8 cellular contexts compared by ENCODE assay signal in genomic region chr19:48644839-48645651, GRCh38. TPM values are rescaled to one million over a fixed set of nuclear protein-coding genes. Genes with fewer than 3 reads are reported as not detected.
DNase-seq lines count a peak whose midpoint lies in the region; ATAC-seq and TF ChIP-seq lines count a peak whose summit lies in the region.

No MANE protein-coding gene starts in this region.

- H3K27ac Mint-ChIP-seq in CD4-positive, alpha-beta T cell = peak overlapping the region; percentile 91
- peak overlapping the region; percentile 76 for H3K27ac Mint-ChIP-seq in activated CD8-positive, alpha-beta T cell treated with anti-CD3 and anti-CD28 coated beads, Interleukin-2, amount 10 ng/mL, durations not matched to agents 7 days and 5 days
- peak overlapping the region; percentile 93 for H3K27ac Mint-ChIP-seq in memory B cell

- H3K9me3 ChIP-seq in CD4-positive, alpha-beta T cell (ENCODE audit: control insufficient read depth, low read length) = no peaks in the 10 kb centered on the region

- H3K27me3 ChIP-seq in CD4-positive, alpha-beta T cell (ENCODE audit: control insufficient read depth, insufficient read depth, low read length) = no peaks in the 10 kb centered on the region

- POLR2A ChIA-PET in CD4-positive, alpha-beta T cell (lab: Charles Lee) = interaction anchor here (0.5 to 2.4 kb wide), 20 partner anchors 8 to 348 kb away, joined by 3 to 43 read pairs (median 6); partner anchors contain the start of genes DBP, GYS1, RPL18 and RUVBL2
- POLR2A ChIA-PET in activated CD8-positive, alpha-beta T cell treated with anti-CD3 and anti-CD28 coated beads, Interleukin-2, amount 10 ng/mL, durations not matched to agents 7 days and 5 days (lab: Charles Lee) = interaction anchor here (0.7 to 1.9 kb wide), 5 partner anchors 8 to 309 kb away, joined by 3 to 9 read pairs (median 4); partner anchors contain the start of genes BAX, DBP, PPP1R15A and RPL18

- H3K27ac ChIP-seq in CD4-positive, alpha-beta T cell (ENCODE audit: low read depth, low read length) = peak overlapping the region; percentile 96

- TF ChIP-seq CTCF in CD4-positive, alpha-beta T cell (IDR thresholded peaks at IDR 0.05) = no peak

- peak overlapping the region; percentile 85 for H3K4me3 Mint-ChIP-seq in CD4-positive, alpha-beta T cell
- peak overlapping the region; percentile 79 for H3K4me3 Mint-ChIP-seq in activated CD8-positive, alpha-beta T cell treated with anti-CD3 and anti-CD28 coated beads, Interleukin-2, amount 10 ng/mL, durations not matched to agents 7 days and 5 days
- peak overlapping the region; percentile 97 for H3K4me3 Mint-ChIP-seq in memory B cell

- CTCF ChIA-PET in CD4-positive, alpha-beta T cell (lab: Charles Lee) = interaction anchor here (0.6 to 2.4 kb wide), 9 partner anchors 8 to 240 kb away, joined by 3 to 19 read pairs (median 6); partner anchors contain the start of genes DBP and RPL18
- CTCF ChIA-PET in activated CD8-positive, alpha-beta T cell treated with anti-CD3 and anti-CD28 coated beads, Interleukin-2, amount 10 ng/mL, durations not matched to agents 7 days and 5 days (lab: Charles Lee) = interaction anchor here (0.6 to 3.0 kb wide), 23 partner anchors 11 to 348 kb away, joined by 3 to 36 read pairs (median 6); partner anchors contain the start of genes GYS1, HSD17B14 and RUVBL2

- no peaks in the 10 kb centered on the region for H3K27me3 Mint-ChIP-seq in CD4-positive, alpha-beta T cell
- no peaks in the 10 kb centered on the region for H3K27me3 Mint-ChIP-seq in activated CD8-positive, alpha-beta T cell treated with anti-CD3 and anti-CD28 coated beads, Interleukin-2, amount 10 ng/mL, durations not matched to agents 7 days and 5 days (ENCODE audit: low read depth)
- H3K27me3 Mint-ChIP-seq in memory B cell = no peaks in the 10 kb centered on the region

- peak; percentile 55 for ATAC-seq in CD4-positive, alpha-beta T cell (ENCODE audit: poor library complexity)
- ATAC-seq in HG03045 (IDR thresholded peaks at IDR 0.05; ENCODE audit: unreplicated experiment) (peak; percentile 39), memory B cell (ENCODE audit: low read depth) (peak; percentile 62)
- ATAC-seq in activated CD8-positive, alpha-beta T cell treated with anti-CD3 and anti-CD28 coated beads, Interleukin-2, amount 10 ng/mL, durations not matched to agents 7 days and 5 days = peak; percentile 60

- H3K9me3 Mint-ChIP-seq in CD4-positive, alpha-beta T cell = no peaks in the 10 kb centered on the region
- H3K9me3 Mint-ChIP-seq in activated CD8-positive, alpha-beta T cell treated with anti-CD3 and anti-CD28 coated beads, Interleukin-2, amount 10 ng/mL, durations not matched to agents 7 days and 5 days (ENCODE audit: insufficient read depth) = no peaks in the 10 kb centered on the region
- H3K9me3 Mint-ChIP-seq in memory B cell = no peaks in the 10 kb centered on the region

- peak; percentile 57 to 73 (median 66) for DNase-seq in CD4-positive, alpha-beta T cell
- peak; percentile 54 for DNase-seq in NCI-H774 (lab: John Stamatoyannopoulos, UW)
- peak; percentile 87 for DNase-seq in activated CD8-positive, alpha-beta T cell treated with anti-CD3 and anti-CD28 coated beads, Interleukin-2, amount 10 ng/mL, durations not matched to agents 7 days and 5 days
- peak; percentile 60 for DNase-seq in effector CD8-positive, alpha-beta T cell (lab: John Stamatoyannopoulos, UW)
- DNase-seq in memory B cell (ENCODE audit: low spot score in 2 of 2) = peak; percentile 73 to 75
- peak; percentile 54 to 64 (median 62) for DNase-seq in stimulated activated CD4-positive, alpha-beta T cell treated with anti-CD3 and anti-CD28 coated beads, TNF-alpha, amount 100 ng/mL, for 48 hours (ENCODE audit: low read depth in 3 of 3)
- DNase-seq in islet precursor cell = no peak

- H3K4me1 Mint-ChIP-seq in CD4-positive, alpha-beta T cell (ENCODE audit: low read depth) = peaks cover 54% of the 10 kb centered on the region
- H3K4me1 Mint-ChIP-seq in activated CD8-positive, alpha-beta T cell treated with anti-CD3 and anti-CD28 coated beads, Interleukin-2, amount 10 ng/mL, durations not matched to agents 7 days and 5 days (ENCODE audit: low read depth) = peaks cover 42% of the 10 kb centered on the region
- H3K4me1 Mint-ChIP-seq in memory B cell = peaks cover 36% of the 10 kb centered on the region

- no peaks in the 10 kb centered on the region for H3K36me3 Mint-ChIP-seq in CD4-positive, alpha-beta T cell (ENCODE audit: low read depth)
- no peaks in the 10 kb centered on the region for H3K36me3 Mint-ChIP-seq in activated CD8-positive, alpha-beta T cell treated with anti-CD3 and anti-CD28 coated beads, Interleukin-2, amount 10 ng/mL, durations not matched to agents 7 days and 5 days (ENCODE audit: low read depth)
- H3K36me3 Mint-ChIP-seq in memory B cell = peaks cover 4% of the 10 kb centered on the region

- intact Hi-C loops in CD4-positive, alpha-beta T cell (cut with DNase I, micrococcal nuclease) = loop anchor here (5.0 kb wide), 2 partner anchors 192 to 322 kb away; partner anchors contain the start of genes FTL (in 1 of the 2) and HSD17B14 (in 1 of the 2)

RNA-seq across cellular contexts. Expression of gene CA11, which starts 0.9 kb away (rescaled TPM):
- 10 to 100 TPM; 11.0 to 12.4 TPM for total RNA-seq in CD4-positive, alpha-beta T cell
- total RNA-seq in activated CD8-positive, alpha-beta T cell treated with anti-CD3 and anti-CD28 coated beads, Interleukin-2, amount 10 ng/mL, durations not matched to agents 7 days and 5 days = 1 to 10 TPM; 5.2 to 6.3 TPM

RNA-seq across cellular contexts. Expression of gene DBP, which starts 7.9 kb away (rescaled TPM):
- total RNA-seq in CD4-positive, alpha-beta T cell = 10 to 100 TPM; 48.3 to 55.6 TPM
- 10 to 100 TPM; 17.3 to 18.3 TPM for total RNA-seq in activated CD8-positive, alpha-beta T cell treated with anti-CD3 and anti-CD28 coated beads, Interleukin-2, amount 10 ng/mL, durations not matched to agents 7 days and 5 days

RNA-seq across cellular contexts. Expression of gene SPHK2, which starts 25.7 kb away (rescaled TPM):
- total RNA-seq in CD4-positive, alpha-beta T cell = 10 to 100 TPM; 14.1 to 15.3 TPM
- 10 to 100 TPM; 33.0 to 33.1 TPM for total RNA-seq in activated CD8-positive, alpha-beta T cell treated with anti-CD3 and anti-CD28 coated beads, Interleukin-2, amount 10 ng/mL, durations not matched to agents 7 days and 5 days

RNA-seq across cellular contexts. Expression of gene RPL18, which starts 26.1 kb away (rescaled TPM):
- 1,000 to 10,000 TPM; 2,820 to 2,913 TPM for total RNA-seq in CD4-positive, alpha-beta T cell
- 1,000 to 10,000 TPM; 1,371 to 1,433 TPM for total RNA-seq in activated CD8-positive, alpha-beta T cell treated with anti-CD3 and anti-CD28 coated beads, Interleukin-2, amount 10 ng/mL, durations not matched to agents 7 days and 5 days

RNA-seq across cellular contexts. Expression of gene NTN5, which starts 27.8 kb away (rescaled TPM):
- 1 to 10 TPM; 2.7 to 3.0 TPM for total RNA-seq in CD4-positive, alpha-beta T cell
- total RNA-seq in activated CD8-positive, alpha-beta T cell treated with anti-CD3 and anti-CD28 coated beads, Interleukin-2, amount 10 ng/mL, durations not matched to agents 7 days and 5 days = under 1 TPM; 0.55 to 0.78 TPM
